11 cellular contexts compared by ENCODE assay signal in genomic region chr2:216478151-216478550, GRCh38.
DNase-seq lines count a peak whose midpoint lies in the region; ATAC-seq lines count a peak whose summit lies in the region.
"Had no signal": no experiment of that assay in that cellular context is flagged by ENCODE, and none has a peak within 500 bp of the region (broad histone marks: within the 10 kb centered on the region; RNA-seq: fewer than 3 reads in every experiment).

No MANE protein-coding gene starts in this region.

- peaks cover 31% of the 10 kb centered on the region for H3K4me1 Mint-ChIP-seq in activated naive CD8-positive, alpha-beta T cell treated with anti-CD3 and anti-CD28 coated beads, Interleukin-2, amount 50 U/mL, for 24 hours

- no peak overlapping the region for H3K4me3 Mint-ChIP-seq in activated naive CD8-positive, alpha-beta T cell treated with anti-CD3 and anti-CD28 coated beads, Interleukin-2, amount 50 U/mL, for 24 hours
- H3K4me3 Mint-ChIP-seq: CD8-positive, alpha-beta T cell had no signal

- H3K27ac Mint-ChIP-seq in activated naive CD8-positive, alpha-beta T cell treated with anti-CD3 and anti-CD28 coated beads, Interleukin-2, amount 50 U/mL, for 24 hours = peak overlapping the region; percentile 68
- H3K27ac Mint-ChIP-seq: CD8-positive, alpha-beta T cell had no signal

- no peaks in the 10 kb centered on the region for H3K9me3 Mint-ChIP-seq in activated naive CD8-positive, alpha-beta T cell treated with anti-CD3 and anti-CD28 coated beads, Interleukin-2, amount 50 U/mL, for 24 hours
- H3K9me3 Mint-ChIP-seq: CD8-positive, alpha-beta T cell had no signal

- peak; percentile 94 for ATAC-seq in activated naive CD8-positive, alpha-beta T cell treated with anti-CD3 and anti-CD28 coated beads, Interleukin-2, amount 50 U/mL, for 24 hours
- ATAC-seq in GM18873 (IDR thresholded peaks at IDR 0.05; ENCODE audit: low FRiP score, unreplicated experiment) = no peak
- ATAC-seq: CD8-positive, alpha-beta T cell had no signal

- no peaks in the 10 kb centered on the region for H3K27me3 Mint-ChIP-seq in activated naive CD8-positive, alpha-beta T cell treated with anti-CD3 and anti-CD28 coated beads, Interleukin-2, amount 50 U/mL, for 24 hours

- H3K36me3 Mint-ChIP-seq in activated naive CD8-positive, alpha-beta T cell treated with anti-CD3 and anti-CD28 coated beads, Interleukin-2, amount 50 U/mL, for 24 hours (ENCODE audit: low read depth) = peaks cover 24% of the 10 kb centered on the region

- DNase-seq in stimulated activated CD4-positive, alpha-beta T cell treated with anti-CD3 and anti-CD28 coated beads, Interleukin-15, amount 100 ng/mL, for 24 hours = peak; percentile 30
- DNase-seq in stimulated activated CD4-positive, alpha-beta T cell treated with anti-CD3 and anti-CD28 coated beads, Interleukin-4, amount 100 ng/mL, for 1 hour = no peak
- DNase-seq in activated naive CD8-positive, alpha-beta T cell treated with anti-CD3 and anti-CD28 coated beads, Interleukin-2, amount 50 U/mL, for 24 hours = peak; percentile 41
- DNase-seq in islet precursor cell = peak; percentile 91
- no peak for DNase-seq in stimulated activated naive CD4-positive, alpha-beta T cell treated with Interleukin-2 at 50 U/mL for 16 hours (lab: John Stamatoyannopoulos, UW)
- DNase-seq in SIG-M5 (lab: John Stamatoyannopoulos, UW) = no peak
- DNase-seq in SIG-M5 treated with dmso at 0.1 percent for 504 hours (lab: John Stamatoyannopoulos, UW; ENCODE audit: unreplicated experiment) = no peak
- DNase-seq: activated naive CD4-positive, alpha-beta T cell; CD8-positive, alpha-beta T cell; SHP77 treated with DMSO at 0.1 percent for 48 hours had no signal

Comparison
In these comparisons a context has a peak if more than half of its experiments do, and no peak if none do; other contexts are left out.
1. DNase-seq: peak in stimulated activated CD4-positive, alpha-beta T cell treated with anti-CD3 and anti-CD28 coated beads, Interleukin-15, amount 100 ng/mL, for 24 hours (single experiment), activated naive CD8-positive, alpha-beta T cell treated with anti-CD3 and anti-CD28 coated beads, Interleukin-2, amount 50 U/mL, for 24 hours (single experiment) and islet precursor cell (single experiment); none in stimulated activated CD4-positive, alpha-beta T cell treated with anti-CD3 and anti-CD28 coated beads, Interleukin-4, amount 100 ng/mL, for 1 hour (single experiment), stimulated activated naive CD4-positive, alpha-beta T cell treated with Interleukin-2 at 50 U/mL for 16 hours (single experiment), SIG-M5 (single experiment) and SIG-M5 treated with dmso at 0.1 percent for 504 hours (single experiment).